ENCODE assay signal across 27 cellular contexts in the genomic region with DNA sequence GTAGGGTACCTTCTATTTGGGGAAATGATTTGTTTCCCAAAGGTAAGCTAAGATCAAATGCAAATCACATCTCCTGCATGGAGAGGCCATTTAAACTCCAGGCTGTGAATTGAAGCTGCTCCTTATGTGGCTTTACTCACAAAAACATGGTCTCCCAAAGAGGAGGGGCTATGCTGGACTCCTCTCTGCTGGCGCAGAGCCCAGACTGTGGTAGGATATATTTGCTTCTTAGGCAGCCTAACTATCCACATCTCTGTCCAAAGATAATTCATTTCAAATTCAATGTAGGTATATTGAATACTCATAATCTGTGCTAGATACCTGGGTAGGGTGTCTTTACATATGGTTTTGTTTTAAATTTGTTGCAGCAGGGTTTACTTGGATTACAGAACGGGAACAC.
DNase-seq lines count a peak whose midpoint lies in the region; ATAC-seq, FAIRE-seq and TF ChIP-seq lines count a peak whose summit lies in the region.
"Had no signal": no experiment of that assay in that cellular context is flagged by ENCODE, and none has a peak within 500 bp of the region (broad histone marks: within the 10 kb centered on the region; RNA-seq: fewer than 3 reads in every experiment).

No MANE protein-coding gene starts in this region.

- H3K27me3 ChIP-seq in pancreas = no peaks in the 10 kb centered on the region
- H3K27me3 ChIP-seq: ascending aorta, esophagus squamous epithelium, sigmoid colon, suprapubic skin had no signal

- 88 to 93% methylated on average over 2 of the region's 2 CpGs for WGBS in pancreas, 2 donors

- TF ChIP-seq CTCF in pancreas (IDR thresholded peaks at IDR 0.05) = no peak

- H3K36me3 ChIP-seq in pancreas = no peaks in the 10 kb centered on the region
- H3K36me3 ChIP-seq: ascending aorta, esophagus squamous epithelium, prostate gland, sigmoid colon, suprapubic skin had no signal

- intact Hi-C loops in pancreas (cut with DNase I) = no loop called here

- H3K4me1 ChIP-seq in pancreas = peaks cover 0 to 3% (median 0%) of the 10 kb centered on the region in 3 donors
- H3K4me1 ChIP-seq: ascending aorta, esophagus squamous epithelium, prostate gland, sigmoid colon, suprapubic skin had no signal

- peak in 2 of 3 experiments; percentile 52 to 84 for DNase-seq in NCI-H1417 (lab: John Stamatoyannopoulos, UW)
- no peak for DNase-seq in NCI-H1417 treated with DMSO at 0.1 percent for 48 hours (lab: John Stamatoyannopoulos, UW)
- peak; percentile 34 for DNase-seq in LHCN-M2 (ENCODE audit: low read depth)
- DNase-seq in NCI-H82 (lab: John Stamatoyannopoulos, UW) = peak; percentile 42
- peak; percentile 24 for DNase-seq in iris pigment epithelial cell (ENCODE audit: low read depth)
- DNase-seq in NCI-H1436 (lab: John Stamatoyannopoulos, UW) = no peak
- no peak for DNase-seq in pancreas
- DNase-seq: 8988T; activated CD4-positive, alpha-beta T cell treated with anti-CD3 and anti-CD28 coated beads for 36 hours; activated effector memory CD4-positive, alpha-beta T cell treated with anti-CD3 and anti-CD28 coated beads, Interleukin-2, amount 50 U/mL, for 16 hours; activated naive CD8-positive, alpha-beta T cell treated with anti-CD3 and anti-CD28 coated beads, Interleukin-2, amount 10 ng/mL, durations not matched to agents 7 days and 5 days; activated T-cell treated with anti-CD3 and anti-CD28 coated beads, Interleukin-2, amount 50 U/mL, for 1 hour; dermis blood vessel endothelial cell; esophagus squamous epithelium; hypothalamus; immature natural killer cell; naive B cell; NCI-H2081; sigmoid colon; stimulated activated naive B cell treated with anti-CD40 and anti-IgM and Interleukin-4, amounts not matched to agents 10 μg/mL and 1 μg/mL and 100 μg/mL, for 72 hours had no signal

- no peak overlapping the region for H3K27ac ChIP-seq in pancreas
- H3K27ac ChIP-seq: ascending aorta, esophagus squamous epithelium, KMS-11, prostate gland, sigmoid colon, suprapubic skin had no signal

- no peak overlapping the region for H3K4me3 ChIP-seq in pancreas
- H3K4me3 ChIP-seq: ascending aorta, esophagus squamous epithelium, prostate gland, sigmoid colon, suprapubic skin had no signal

- FAIRE-seq in pancreas (lab: Jason Lieb, UNC) = no peak
- FAIRE-seq: G401.6 had no signal

- ATAC-seq in HG03139 (IDR thresholded peaks at IDR 0.05; ENCODE audit: unreplicated experiment) (no peak), pancreas (no peak)
- ATAC-seq: activated CD4-positive, alpha-beta T cell treated with anti-CD3 and anti-CD28 coated beads for 36 hours; HCT116; stimulated activated naive B cell treated with anti-CD40 and anti-IgM and Interleukin-4, amounts not matched to agents 10 μg/mL and 1 μg/mL and 100 μg/mL, for 72 hours had no signal

- no peaks in the 10 kb centered on the region for H3K9me3 ChIP-seq in pancreas
- H3K9me3 ChIP-seq: ascending aorta, esophagus squamous epithelium, prostate gland, sigmoid colon, suprapubic skin had no signal

Comparison
In these comparisons a context has a peak if more than half of its experiments do, and no peak if none do; other contexts are left out.
1. DNase-seq: peak in NCI-H1417 (2 of 3), LHCN-M2 (single experiment), NCI-H82 (single experiment) and iris pigment epithelial cell (single experiment); none in NCI-H1417 treated with DMSO at 0.1 percent for 48 hours (single experiment), NCI-H1436 (single experiment) and pancreas (0 of 6).